In the genomic region with DNA sequence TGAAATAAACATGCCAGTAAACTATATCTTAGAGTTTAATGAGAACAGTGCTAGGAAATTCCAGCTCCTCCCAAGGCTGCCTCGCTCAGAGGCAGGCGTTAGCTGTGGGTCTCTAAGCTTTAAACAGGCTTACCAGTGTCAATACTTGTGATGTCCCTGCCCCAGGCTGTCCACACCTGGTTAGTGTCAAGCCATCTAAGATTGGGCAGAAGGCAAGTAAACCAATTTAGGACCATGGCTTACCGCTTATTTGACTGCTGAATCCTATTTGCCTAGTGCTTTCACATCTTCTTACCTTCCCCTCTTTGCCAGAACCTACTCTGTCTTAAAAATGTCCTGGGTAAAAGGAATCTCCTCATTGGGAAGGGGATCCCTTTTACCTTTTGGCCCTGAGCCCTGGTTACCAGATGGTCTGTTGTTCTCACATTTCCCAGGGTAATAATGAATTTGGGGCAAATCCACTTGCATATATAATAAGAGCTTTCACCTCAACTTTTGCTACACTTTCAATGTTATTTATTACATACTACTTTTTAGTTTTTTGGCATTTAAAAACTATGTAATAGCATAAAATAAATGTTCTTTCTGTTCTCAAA, we compare ENCODE assay signal across 11 cellular contexts. TPM values are rescaled to one million over a fixed set of nuclear protein-coding genes. Genes with fewer than 3 reads are reported as not detected.
DNase-seq lines count a peak whose midpoint lies in the region; ATAC-seq and TF ChIP-seq lines count a peak whose summit lies in the region.
"Had no signal": no experiment of that assay in that cellular context is flagged by ENCODE, and none has a peak within 500 bp of the region (broad histone marks: within the 10 kb centered on the region; RNA-seq: fewer than 3 reads in every experiment).

No MANE protein-coding gene starts in this region.

- H3K4me1 ChIP-seq in esophagus muscularis mucosa (peaks cover 37 to 64% (median 59%) of the 10 kb centered on the region in 4 donors), spleen (peaks cover 14 to 53% (median 28%) of the 10 kb centered on the region in 6 donors)

- TF ChIP-seq POLR2A in esophagus muscularis mucosa (IDR thresholded peaks at IDR 0.05; ENCODE audit: low read depth) = no peak
- TF ChIP-seq POLR2A in spleen (IDR thresholded peaks at IDR 0.05) = no peak

- peak; percentile 70 for DNase-seq in DMS 273 treated with DMSO at 0.1 percent for 48 hours (lab: John Stamatoyannopoulos, UW)
- DNase-seq in esophagus muscularis mucosa (ENCODE audit: extremely low spot score) = no peak
- DNase-seq in DMS79 (lab: John Stamatoyannopoulos, UW) = no peak
- no peak for DNase-seq in spleen
- DNase-seq: activated CD4-positive, CD25-positive, alpha-beta regulatory T cell treated with anti-CD3 and anti-CD28 coated beads, Interleukin-2, amount 50 U/mL, for 72 hours; DMS53; esophagus squamous epithelium had no signal

- TF ChIP-seq CTCF in esophagus muscularis mucosa (IDR thresholded peaks at IDR 0.05) (no peak), spleen (IDR thresholded peaks at IDR 0.05 in 8 of 11, conservative IDR thresholded peaks at IDR 0.05 in 3 of 11) (no peak)

- no peaks in the 10 kb centered on the region for H3K36me3 ChIP-seq in esophagus muscularis mucosa
- H3K36me3 ChIP-seq in spleen = no peaks in the 10 kb centered on the region
- H3K36me3 ChIP-seq: esophagus squamous epithelium had no signal

- WGBS in esophagus muscularis mucosa = 66% methylated on average over 3 of the region's 3 CpGs
- WGBS in spleen, 5 donors = 68 to 85% (median 82%) methylated on average over 3 of the region's 3 CpGs

- H3K27ac ChIP-seq in esophagus muscularis mucosa (replicated peaks in 1 of 4) (peak overlapping the region in 3 of 4 donors; percentile 25 to 59 (median 47)), spleen (no peak overlapping the region)
- H3K27ac ChIP-seq: esophagus squamous epithelium had no signal

- no peaks in the 10 kb centered on the region for H3K27me3 ChIP-seq in esophagus muscularis mucosa
- H3K27me3 ChIP-seq in spleen (replicated peaks in 1 of 7) = no peaks in the 10 kb centered on the region
- H3K27me3 ChIP-seq: esophagus squamous epithelium had no signal

- intact Hi-C loops in esophagus muscularis mucosa (cut with DNase I) (no loop called here), spleen (cut with DNase I; ENCODE audit: low total_unique reads) (no loop called here)

- H3K4me3 ChIP-seq in esophagus muscularis mucosa (no peak overlapping the region), spleen (no peak overlapping the region)
- H3K4me3 ChIP-seq: esophagus squamous epithelium had no signal

- TF ChIP-seq EP300 in esophagus muscularis mucosa (IDR thresholded peaks at IDR 0.05) = no peak

- ATAC-seq in GM19324 (IDR thresholded peaks at IDR 0.05; ENCODE audit: low FRiP score, unreplicated experiment) (peak; percentile 47), HG03095 (IDR thresholded peaks at IDR 0.05; ENCODE audit: unreplicated experiment) (peak; percentile 44), GM18502 (IDR thresholded peaks at IDR 0.05; ENCODE audit: poor library complexity, unreplicated experiment) (no peak), GM21360 (IDR thresholded peaks at IDR 0.05; ENCODE audit: unreplicated experiment) (no peak)

- H3K9me3 ChIP-seq in esophagus muscularis mucosa (no peaks in the 10 kb centered on the region), spleen (no peaks in the 10 kb centered on the region)
- H3K9me3 ChIP-seq: esophagus squamous epithelium had no signal

RNA-seq across cellular contexts. Expression of gene CERS6, which starts 14.9 kb away (rescaled TPM):
- total RNA-seq in esophagus muscularis mucosa (10 to 100 TPM; 46.6 to 67.7 (median 53.6) TPM), spleen (10 to 100 TPM; 10.3 to 22.3 (median 13.2) TPM)
- 1 to 10 TPM; 2.5 to 4.4 (median 2.8) TPM for polyA plus RNA-seq in spleen

Comparison
In these comparisons a context has a peak if more than half of its experiments do, and no peak if none do; other contexts are left out.
1. ATAC-seq: peak in GM19324 (single experiment) and HG03095 (single experiment); none in GM18502 (single experiment) and GM21360 (single experiment).
2. H3K27ac ChIP-seq: peak in esophagus muscularis mucosa (3 of 4); none in spleen (0 of 8).